8 cellular contexts compared by ENCODE assay signal in genomic region chr18:36419913-36420531, GRCh38.
DNase-seq lines count a peak whose midpoint lies in the region; ATAC-seq, FAIRE-seq and TF ChIP-seq lines count a peak whose summit lies in the region.

No MANE protein-coding gene starts in this region.

- H3K4me1 ChIP-seq in right cardiac atrium (ENCODE audit: control insufficient read depth, insufficient read depth, low read length) (peaks cover 2% of the 10 kb centered on the region), colonic mucosa (no peaks in the 10 kb centered on the region)

- 72% methylated on average over 7 of the region's 7 CpGs for WGBS in right cardiac atrium

- no peak overlapping the region for H3K9ac ChIP-seq in colonic mucosa (ENCODE audit: low read depth in 2 of 2, low read length in 2 of 2)

- TF ChIP-seq CTCF in GM10248 (IDR thresholded peaks at IDR 0.05; ENCODE audit: control extremely low read depth, extremely low read depth, low read depth, missing control alignments) (no peak), colonic mucosa (IDR thresholded peaks at IDR 0.05) (no peak)

- no peak overlapping the region for H3K4me3 ChIP-seq in right cardiac atrium (ENCODE audit: low read length)
- no peak overlapping the region for H3K4me3 ChIP-seq in colonic mucosa

- H3K27ac ChIP-seq in right cardiac atrium (ENCODE audit: low read length) (peak overlapping the region; percentile 93), colonic mucosa (no peak overlapping the region)

- intact Hi-C loops in right cardiac atrium (cut with DNase I) (no loop called here), colonic mucosa (cut with DNase I) (loop anchor here (10.0 kb wide), 1 partner anchor 125 kb away; the partner anchor contains the start of gene FHOD3)

- in situ Hi-C loops in Caki2 (cut with HindIII; ENCODE audit: low pct_unique_long_range_greater_than_20kb, low sequenced_read_pairs): no loop called here

- FAIRE-seq in frontal cortex (lab: Jason Lieb, UNC): no peak

- DNase-seq in Caki2 (ENCODE audit: low read depth) (peak; percentile 74), NCI-H226 (peak; percentile 6), right cardiac atrium (no peak), frontal cortex (ENCODE audit: low spot score in 2 of 2) (no peak), GM10248 (ENCODE audit: extremely low spot score) (no peak), colonic mucosa (no peak), NCI-H774 (lab: John Stamatoyannopoulos, UW) (no peak)

- H3K36me3 ChIP-seq in colonic mucosa: no peaks in the 10 kb centered on the region

- H3K27me3 ChIP-seq in right cardiac atrium (ENCODE audit: control insufficient read depth, insufficient read depth) (no peaks in the 10 kb centered on the region), colonic mucosa (no peaks in the 10 kb centered on the region)

- CTCF ChIA-PET in GM10248 (lab: Yijun Ruan, JAX): interaction anchor here (0.8 to 4.1 kb wide), 6 partner anchors 8 to 82 kb away, joined by 3 to 21 read pairs (median 6); no protein-coding TSS in a partner anchor

- POLR2A ChIA-PET in GM10248 (lab: Yijun Ruan, JAX): no interaction called here

- H3K9me3 ChIP-seq in right cardiac atrium (ENCODE audit: control insufficient read depth, low read length): no peaks in the 10 kb centered on the region
- no peaks in the 10 kb centered on the region for H3K9me3 ChIP-seq in colonic mucosa

- peak; percentile 69 for ATAC-seq in GM19025 (IDR thresholded peaks at IDR 0.05; ENCODE audit: low read depth, unreplicated experiment)
- ATAC-seq in right cardiac atrium: peak; percentile 32 to 34

Comparison
In these comparisons a context has a peak if more than half of its experiments do, and no peak if none do; other contexts are left out.
1. DNase-seq: peak in Caki2 (single experiment) and NCI-H226 (single experiment); none in right cardiac atrium (0 of 3), frontal cortex (0 of 2), GM10248 (single experiment), colonic mucosa (single experiment) and NCI-H774 (single experiment).